1 cellular context compared by ENCODE assay signal in the genomic region with DNA sequence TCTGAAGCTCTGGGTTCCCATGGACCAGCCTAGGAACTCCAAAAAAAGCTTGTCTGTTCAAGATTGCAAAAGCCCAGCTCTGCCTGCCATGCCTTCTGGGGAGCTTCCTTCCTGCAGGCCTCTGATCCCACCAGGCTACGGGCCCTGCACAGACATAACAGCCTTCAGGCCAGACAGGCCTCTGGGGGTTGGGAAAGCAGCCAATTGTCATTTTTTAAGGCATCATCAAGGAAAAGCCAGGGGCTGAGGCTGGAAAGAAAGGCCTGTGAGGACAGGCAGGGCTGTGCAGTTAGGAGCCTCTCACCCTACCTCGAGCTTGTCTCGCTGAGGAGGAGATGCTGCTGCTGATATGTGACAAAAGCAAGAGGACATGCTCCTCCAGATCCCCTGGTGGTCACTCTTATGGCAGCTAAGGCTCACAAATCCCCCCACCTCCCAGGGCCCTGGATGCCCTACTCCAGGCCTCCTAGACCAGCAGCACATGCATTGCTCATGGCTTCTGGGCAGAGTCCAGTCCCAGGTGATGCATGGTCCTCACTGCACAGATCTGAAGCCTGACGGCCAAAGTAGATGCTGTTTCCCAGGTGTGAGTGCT.
TF ChIP-seq lines count a peak whose summit lies in the region.

No MANE protein-coding gene starts in this region.

TF ChIP-seq in endothelial cell of umbilical vein, 7 proteins besides CTCF, POLR2A, EP300 and RAD21:
- TF ChIP-seq FOS (IDR thresholded peaks at IDR 0.05; ENCODE audit: borderline replicate concordance, insufficient read depth, low read length): no peak
- no peak for TF ChIP-seq EZH2 (IDR thresholded peaks at IDR 0.05; ENCODE audit: borderline replicate concordance, low read depth, low read length, severe bottlenecking)
- no peak for TF ChIP-seq GATA2 (IDR thresholded peaks at IDR 0.05; ENCODE audit: insufficient read depth, insufficient read length, low read depth, low read length)
- no peak for TF ChIP-seq MYC (IDR thresholded peaks at IDR 0.05; ENCODE audit: low read depth, low read length)
- no peak for TF ChIP-seq JUN (IDR thresholded peaks at IDR 0.05; ENCODE audit: borderline replicate concordance, insufficient read depth, insufficient read length, low read depth)
- TF ChIP-seq MAX (IDR thresholded peaks at IDR 0.05; ENCODE audit: insufficient read depth, insufficient read length): no peak
- TF ChIP-seq POLR2AphosphoS5 (IDR thresholded peaks at IDR 0.05; ENCODE audit: insufficient read depth, low read depth, low read length): no peak
